In genomic region chr9:116320180-116320799, GRCh38 we compare ENCODE assay signal across 21 cellular contexts.
DNase-seq lines count a peak whose midpoint lies in the region; ATAC-seq, FAIRE-seq and TF ChIP-seq lines count a peak whose summit lies in the region.
"Had no signal": no experiment of that assay in that cellular context is flagged by ENCODE, and none has a peak within 500 bp of the region (broad histone marks: within the 10 kb centered on the region; RNA-seq: fewer than 3 reads in every experiment).

No MANE protein-coding gene starts in this region.

- H3K9me3 Mint-ChIP-seq in endodermal cell = no peaks in the 10 kb centered on the region

- H3K4me1 ChIP-seq in endodermal cell (ENCODE audit: control insufficient read depth, insufficient read depth, low read length) (peaks cover 12% of the 10 kb centered on the region), right atrium auricular region (peaks cover 0 to 44% of the 10 kb centered on the region in 2 donors), vagina (peaks cover 12% of the 10 kb centered on the region)

- H3K4me3 Mint-ChIP-seq in endodermal cell = no peak overlapping the region
- H3K4me3 Mint-ChIP-seq: CD14-positive monocyte had no signal

- peak; percentile 58 for ATAC-seq in Right ventricle myocardium inferior
- ATAC-seq in HG03469 (IDR thresholded peaks at IDR 0.05; ENCODE audit: unreplicated experiment) = no peak
- ATAC-seq: HCT116 had no signal

- no peak overlapping the region for H3K27ac Mint-ChIP-seq in endodermal cell
- H3K27ac Mint-ChIP-seq: CD14-positive monocyte had no signal

- H3K9me3 ChIP-seq in endodermal cell (ENCODE audit: control insufficient read depth, low read length) (no peaks in the 10 kb centered on the region), right atrium auricular region (no peaks in the 10 kb centered on the region), vagina (no peaks in the 10 kb centered on the region)

- no peaks in the 10 kb centered on the region for H3K36me3 Mint-ChIP-seq in endodermal cell (ENCODE audit: low read depth)
- H3K36me3 Mint-ChIP-seq: CD14-positive monocyte had no signal

- DNase-seq in Right ventricle myocardium inferior (ENCODE audit: missing footprints) (no peak), cardiac septum (ENCODE audit: low spot score) (no peak), endodermal cell (peak; percentile 74), right atrium auricular region (ENCODE audit: low spot score) (no peak), vagina (ENCODE audit: extremely low spot score in 2 of 2) (no peak), inferior parietal cortex (ENCODE audit: extremely low spot score) (no peak), D721Med (ENCODE audit: insufficient read length, low spot score) (no peak)
- DNase-seq: Calu3, DMS79 treated with DMSO at 0.1 percent for 48 hours, MV-4-11, NCI-H1417 treated with DMSO at 0.1 percent for 48 hours, NCI-H2029, NCI-H2171 treated with DMSO at 0.1 percent for 48 hours, NCI-H510A had no signal

- FAIRE-seq in D721Med (lab: Jason Lieb, UNC) = no peak
- FAIRE-seq: G401.6, GM12892, GM19239 had no signal

- TF ChIP-seq CTCF in endodermal cell (conservative IDR thresholded peaks at IDR 0.05) = no peak
- no peak for TF ChIP-seq CTCF in right atrium auricular region (IDR thresholded peaks at IDR 0.05)
- no peak for TF ChIP-seq CTCF in vagina (IDR thresholded peaks at IDR 0.05)
- no peak for TF ChIP-seq CTCF in D721Med (IDR thresholded peaks at IDR 0.05; ENCODE audit: insufficient read depth, missing control alignments)

- no peak for TF ChIP-seq POLR2A in vagina (IDR thresholded peaks at IDR 0.05)

- WGBS in endodermal cell (ENCODE audit: insufficient coverage in 1 of 2, insufficient read length in 1 of 2), 2 experiments = 30 to 33% methylated on average over 1 to 3 of the region's 3 CpGs

- H3K27ac ChIP-seq in endodermal cell (ENCODE audit: low read depth, low read length) = no peak overlapping the region
- H3K27ac ChIP-seq in right atrium auricular region = peak overlapping the region; percentile 65 to 84
- peak overlapping the region; percentile 68 for H3K27ac ChIP-seq in vagina
- H3K27ac ChIP-seq: 22Rv1 had no signal

- peaks cover 86% of the 10 kb centered on the region for H3K27me3 Mint-ChIP-seq in endodermal cell (ENCODE audit: insufficient read depth)

- H3K36me3 ChIP-seq in endodermal cell (ENCODE audit: control insufficient read depth, insufficient read depth, low read length) (no peaks in the 10 kb centered on the region), right atrium auricular region (no peaks in the 10 kb centered on the region), vagina (no peaks in the 10 kb centered on the region)

- intact Hi-C loops in Right ventricle myocardium inferior (cut with DNase I) = no loop called here
- intact Hi-C loops in cardiac septum (cut with DNase I) = no loop called here
- intact Hi-C loops in vagina (cut with DNase I) = no loop called here

- H3K27me3 ChIP-seq in endodermal cell (ENCODE audit: control insufficient read depth, insufficient read depth, low read length, poor library complexity, severe bottlenecking) (peaks cover 79% of the 10 kb centered on the region), right atrium auricular region (no peaks in the 10 kb centered on the region), vagina (no peaks in the 10 kb centered on the region)

- H3K4me3 ChIP-seq in endodermal cell (ENCODE audit: low read length) (no peak overlapping the region), right atrium auricular region (no peak overlapping the region), vagina (no peak overlapping the region)

- peaks cover 40% of the 10 kb centered on the region for H3K4me1 Mint-ChIP-seq in endodermal cell
- H3K4me1 Mint-ChIP-seq: CD14-positive monocyte had no signal

- H3K9ac ChIP-seq in endodermal cell (ENCODE audit: extremely low read depth, low read length, poor library complexity, severe bottlenecking) = no peak overlapping the region
